Comparison of ENCODE assay signal across 28 cellular contexts in the genomic region with DNA sequence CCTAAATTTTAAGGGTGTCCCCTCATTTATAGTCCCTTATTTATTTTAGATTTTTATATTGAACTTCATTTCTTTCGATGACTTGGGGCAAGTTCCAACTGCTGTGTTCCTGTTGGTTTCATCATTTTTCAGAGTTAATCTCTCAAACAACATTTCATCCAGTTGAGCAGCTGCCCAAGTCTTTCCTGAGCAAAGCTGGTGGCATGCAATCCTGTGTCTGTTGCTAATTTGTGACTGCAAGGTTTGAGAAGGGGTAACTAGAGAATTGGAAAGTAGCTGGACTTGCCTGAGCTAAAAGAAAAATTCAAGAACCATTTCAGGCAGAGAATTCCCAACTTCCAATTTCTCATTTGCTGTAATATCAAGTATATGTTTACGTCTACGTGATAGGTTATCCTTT.
"Had no signal": no experiment of that assay in that cellular context is flagged by ENCODE, and none has a peak within 500 bp of the region (broad histone marks: within the 10 kb centered on the region; RNA-seq: fewer than 3 reads in every experiment).

No MANE protein-coding gene starts in this region.

- H3K4me3 ChIP-seq: esophagus squamous epithelium, heart left ventricle, psoas muscle, suprapubic skin, tibial artery, upper lobe of right lung had no signal

- H3K4me3 Mint-ChIP-seq: activated B cell treated with CpG ODN at 0.5 μM for 24 hours; activated CD8-positive, alpha-beta memory T cell treated with anti-CD3 and anti-CD28 coated beads, Interleukin-2, amount 10 ng/mL, durations not matched to agents 7 days and 5 days; activated CD8-positive, alpha-beta T cell treated with anti-CD3 and anti-CD28 coated beads, Interleukin-2, amount 10 ng/mL, durations not matched to agents 7 days and 5 days; central memory CD8-positive, alpha-beta T cell; immature natural killer cell; naive B cell had no signal

- H3K36me3 ChIP-seq: esophagus squamous epithelium, heart left ventricle, suprapubic skin, tibial artery, upper lobe of right lung had no signal

- DNase-seq: activated B cell treated with CpG ODN at 0.5 μM for 24 hours; activated CD4-positive, alpha-beta T cell treated with anti-CD3 and anti-CD28 coated beads, Interleukin-2, amount 50 U/mL, for 1 hour; activated CD8-positive, alpha-beta memory T cell treated with anti-CD3 and anti-CD28 coated beads, Interleukin-2, amount 10 ng/mL, durations not matched to agents 7 days and 5 days; activated CD8-positive, alpha-beta T cell treated with anti-CD3 and anti-CD28 coated beads, Interleukin-2, amount 10 ng/mL, durations not matched to agents 7 days and 5 days; activated T-cell treated with anti-CD3 and anti-CD28 coated beads, Interleukin-2, amount 50 U/mL, for 48 hours; anterior cingulate cortex; effector CD8-positive, alpha-beta T cell; esophagus squamous epithelium; heart left ventricle; hypothalamus; immature natural killer cell; kidney; left colon; mammary epithelial cell; naive B cell; occipital lobe; psoas muscle; stimulated activated CD4-positive, alpha-beta T cell treated with anti-CD3 and anti-CD28 coated beads, Interleukin-15, amount 100 ng/mL, for 24 hours; stimulated activated naive CD4-positive, alpha-beta T cell; T-helper 2 cell; tibial artery; upper lobe of right lung had no signal

- H3K27ac ChIP-seq: epithelial cell of prostate, esophagus squamous epithelium, heart left ventricle, parathyroid adenoma, psoas muscle, suprapubic skin, tibial artery, upper lobe of right lung had no signal

- H3K4me1 ChIP-seq: esophagus squamous epithelium, heart left ventricle, parathyroid adenoma, suprapubic skin, tibial artery, upper lobe of right lung had no signal

- H2AFZ ChIP-seq: parathyroid adenoma had no signal

- H3K4me1 Mint-ChIP-seq: activated B cell treated with CpG ODN at 0.5 μM for 24 hours; activated CD8-positive, alpha-beta memory T cell treated with anti-CD3 and anti-CD28 coated beads, Interleukin-2, amount 10 ng/mL, durations not matched to agents 7 days and 5 days; central memory CD8-positive, alpha-beta T cell; immature natural killer cell; naive B cell had no signal

- H3K9ac ChIP-seq: parathyroid adenoma had no signal

- ATAC-seq: activated CD8-positive, alpha-beta memory T cell treated with anti-CD3 and anti-CD28 coated beads, Interleukin-2, amount 10 ng/mL, durations not matched to agents 7 days and 5 days; activated CD8-positive, alpha-beta T cell treated with anti-CD3 and anti-CD28 coated beads, Interleukin-2, amount 10 ng/mL, durations not matched to agents 7 days and 5 days; activated naive CD4-positive, alpha-beta T cell treated with anti-CD3 and anti-CD28 coated beads, Interleukin-2, amount 50 U/mL, for 72 hours; heart left ventricle; left colon; psoas muscle; upper lobe of right lung had no signal

- H3K9me3 ChIP-seq: esophagus squamous epithelium, heart left ventricle, psoas muscle, suprapubic skin, tibial artery, upper lobe of right lung had no signal

- H3K27me3 ChIP-seq: esophagus squamous epithelium, heart left ventricle, suprapubic skin, tibial artery, upper lobe of right lung had no signal

- H3K36me3 Mint-ChIP-seq: activated CD8-positive, alpha-beta memory T cell treated with anti-CD3 and anti-CD28 coated beads, Interleukin-2, amount 10 ng/mL, durations not matched to agents 7 days and 5 days; activated naive CD4-positive, alpha-beta T cell treated with anti-CD3 and anti-CD28 coated beads, Interleukin-2, amount 50 U/mL, for 72 hours; immature natural killer cell; naive B cell had no signal

- H3K79me2 ChIP-seq: parathyroid adenoma had no signal

- H3K27me3 Mint-ChIP-seq: activated B cell treated with CpG ODN at 0.5 μM for 24 hours; activated CD8-positive, alpha-beta memory T cell treated with anti-CD3 and anti-CD28 coated beads, Interleukin-2, amount 10 ng/mL, durations not matched to agents 7 days and 5 days; central memory CD8-positive, alpha-beta T cell; naive B cell had no signal

- H3K27ac Mint-ChIP-seq: activated B cell treated with CpG ODN at 0.5 μM for 24 hours; activated CD8-positive, alpha-beta memory T cell treated with anti-CD3 and anti-CD28 coated beads, Interleukin-2, amount 10 ng/mL, durations not matched to agents 7 days and 5 days; activated CD8-positive, alpha-beta T cell treated with anti-CD3 and anti-CD28 coated beads, Interleukin-2, amount 10 ng/mL, durations not matched to agents 7 days and 5 days; activated naive CD4-positive, alpha-beta T cell treated with anti-CD3 and anti-CD28 coated beads, Interleukin-2, amount 50 U/mL, for 72 hours; activated T-helper 2 cell treated with anti-CD3 and anti-CD28 coated beads, Interferon-gamma antibody, Interleukin-2, Interleukin-4, amounts not matched to agents 10 μg/mL and 5 μg/mL and 100 μg/mL, durations not matched to agents 14 hours and 24 hours and 36 hours; immature natural killer cell; naive B cell had no signal

- H3K9me3 Mint-ChIP-seq: activated B cell treated with CpG ODN at 0.5 μM for 24 hours; activated T-helper 2 cell treated with anti-CD3 and anti-CD28 coated beads, Interferon-gamma antibody, Interleukin-2, Interleukin-4, amounts not matched to agents 10 μg/mL and 5 μg/mL and 100 μg/mL, durations not matched to agents 14 hours and 24 hours and 36 hours had no signal
